In genomic region chr5:72848474-72849428, GRCh38 we compare ENCODE assay signal across 8 cellular contexts. TPM values are rescaled to one million over a fixed set of nuclear protein-coding genes. Genes with fewer than 3 reads are reported as not detected.
DNase-seq lines count a peak whose midpoint lies in the region; ATAC-seq, FAIRE-seq and TF ChIP-seq lines count a peak whose summit lies in the region.

No MANE protein-coding gene starts in this region.

- H3K4me1 Mint-ChIP-seq in Calu3 (ENCODE audit: low read depth, unreplicated experiment): peaks cover 39% of the 10 kb centered on the region
- H3K4me1 Mint-ChIP-seq in T-helper 2 cell treated with Interferon-gamma antibody and Interleukin-4, amounts not matched to agents 5 μg/mL and 100 μg/mL, for 36 hours (ENCODE audit: low read depth): peaks cover 30% of the 10 kb centered on the region

- TF ChIP-seq CTCF in Calu3 (IDR thresholded peaks at IDR 0.05; ENCODE audit: unreplicated experiment) (no peak), K562 (IDR thresholded peaks at IDR 0.05 in 2 of 3, conservative IDR thresholded peaks at IDR 0.05 in 1 of 3; ENCODE audit: insufficient read depth in 2 of 3, low read depth in 1 of 3, low read length in 3 of 3) (peak in 1 of 3 experiments; percentile 23; a peak in 1 of 6 replicates)

- peak overlapping the region; percentile 72 for H3K4me3 ChIP-seq in K562
- peak overlapping the region; percentile 90 to 96 for H3K4me3 ChIP-seq in small intestine (ENCODE audit: low read depth in 1 of 2, low read length in 2 of 2)

- peak overlapping the region; percentile 100 for H3K4me3 Mint-ChIP-seq in Calu3 (ENCODE audit: low read depth, unreplicated experiment)
- peak overlapping the region; percentile 98 for H3K4me3 Mint-ChIP-seq in T-helper 2 cell treated with Interferon-gamma antibody and Interleukin-4, amounts not matched to agents 5 μg/mL and 100 μg/mL, for 36 hours

- H3K27me3 ChIP-seq in K562 (ENCODE audit: control insufficient read depth in 2 of 2, insufficient read depth in 2 of 2, low read length in 2 of 2) (no peaks in the 10 kb centered on the region), small intestine (ENCODE audit: control insufficient read depth in 2 of 2, insufficient read depth in 2 of 2, low read length in 2 of 2) (no peaks in the 10 kb centered on the region)

- H3K9me3 Mint-ChIP-seq in Calu3 (ENCODE audit: low read depth, unreplicated experiment): no peaks in the 10 kb centered on the region
- no peaks in the 10 kb centered on the region for H3K9me3 Mint-ChIP-seq in T-helper 2 cell treated with Interferon-gamma antibody and Interleukin-4, amounts not matched to agents 5 μg/mL and 100 μg/mL, for 36 hours

- ATAC-seq in GM19397 (IDR thresholded peaks at IDR 0.05; ENCODE audit: unreplicated experiment): peak; percentile 50
- ATAC-seq in HG03565 (IDR thresholded peaks at IDR 0.05; ENCODE audit: unreplicated experiment): peak; percentile 38
- peak; percentile 74 for ATAC-seq in K562

- in situ Hi-C loops in K562 (cut with MboI): no loop called here

- H3K4me1 ChIP-seq in K562 (replicated peaks in 1 of 2; ENCODE audit: control insufficient read depth in 2 of 2, insufficient read depth in 2 of 2, low read length in 2 of 2) (peaks cover 0 to 13% of the 10 kb centered on the region in 2 experiments; a peak in 3 of 5 replicates), small intestine (ENCODE audit: control insufficient read depth in 2 of 2, insufficient read depth in 1 of 2, low read depth in 1 of 2, low read length in 1 of 2) (peaks cover 3 to 9% of the 10 kb centered on the region in 2 donors)

- CTCF ChIA-PET in Calu3 (lab: Charles Lee): interaction anchor here (0.5 to 0.6 kb wide), 2 partner anchors 31 to 376 kb away, joined by 3 to 7 read pairs; no protein-coding TSS in a partner anchor
- CTCF ChIA-PET in K562 (lab: Yijun Ruan, JAX; ENCODE audit: low intra/inter-chr PET ratio): no interaction called here

- H3K79me2 ChIP-seq in K562 (ENCODE audit: control insufficient read depth, insufficient read depth, low read length): peaks cover 64% of the 10 kb centered on the region

- peaks cover 51% of the 10 kb centered on the region for H3K36me3 Mint-ChIP-seq in Calu3 (ENCODE audit: insufficient read depth, unreplicated experiment)
- peaks cover 38% of the 10 kb centered on the region for H3K36me3 Mint-ChIP-seq in T-helper 2 cell treated with Interferon-gamma antibody and Interleukin-4, amounts not matched to agents 5 μg/mL and 100 μg/mL, for 36 hours (ENCODE audit: low read depth)

- peaks cover 9% of the 10 kb centered on the region; the same call in 1 of the 2 replicates for H4K20me1 ChIP-seq in K562 (replicated peaks; ENCODE audit: control insufficient read depth, insufficient read depth, low read length)

- H2AFZ ChIP-seq in K562 (ENCODE audit: low read depth, low read length): peak overlapping the region; percentile 77

- POLR2A ChIA-PET in K562 (lab: Yijun Ruan, JAX): interaction anchor here (0.6 to 2.3 kb wide), 8 partner anchors 9 to 375 kb away, joined by 3 to 15 read pairs (median 4); no protein-coding TSS in a partner anchor

- TF ChIP-seq POLR2A in K562 (conservative IDR thresholded peaks at IDR 0.05): no peak

- no peaks in the 10 kb centered on the region for H3K27me3 Mint-ChIP-seq in Calu3 (ENCODE audit: unreplicated experiment)
- H3K27me3 Mint-ChIP-seq in T-helper 2 cell treated with Interferon-gamma antibody and Interleukin-4, amounts not matched to agents 5 μg/mL and 100 μg/mL, for 36 hours (ENCODE audit: low read depth): peaks cover 17% of the 10 kb centered on the region

- peaks cover 45% of the 10 kb centered on the region for H3K36me3 ChIP-seq in K562 (ENCODE audit: control insufficient read depth, insufficient read depth, low read length)
- H3K36me3 ChIP-seq in small intestine (ENCODE audit: control insufficient read depth in 2 of 2, insufficient read depth in 2 of 2, low read length in 2 of 2): no peaks in the 10 kb centered on the region

- WGBS in K562 (ENCODE audit: insufficient coverage, low coverage, missing lambda C conversion rate): 0% methylated on average over 42 of the region's 81 CpGs
- WGBS in small intestine, 3 donors: 0 to 1% (median 0%) methylated on average over 40 to 81 of the region's 81 CpGs

- H3K4me2 ChIP-seq in K562 (ENCODE audit: insufficient read depth, low read length): peak overlapping the region; percentile 85

- FAIRE-seq in K562 (lab: Jason Lieb, UNC) (peak; percentile 48), small intestine (lab: Jason Lieb, UNC) (no peak)

- H3K27ac ChIP-seq in K562 (ENCODE audit: extremely low read depth, low read depth, low read length) (peak overlapping the region; percentile 94), small intestine (ENCODE audit: low read depth in 1 of 2, low read length in 1 of 2) (peak overlapping the region; percentile 63 to 97)

- H3K9me3 ChIP-seq in K562 (replicated peaks; ENCODE audit: control insufficient read depth, insufficient read depth, low read depth, low read length) (no peaks in the 10 kb centered on the region; the same call in 1 of the 2 replicates), small intestine (ENCODE audit: control insufficient read depth, low read depth) (no peaks in the 10 kb centered on the region)

- no peak; a peak in 1 of 4 replicates for TF ChIP-seq RAD21 in K562 (CRISPR knock-in tag; conservative IDR thresholded peaks at IDR 0.05 in 1 of 2, IDR thresholded peaks at IDR 0.05 in 1 of 2)

- intact Hi-C loops in Calu3 (cut with micrococcal nuclease; ENCODE audit: unreplicated experiment): loop anchor here (10.0 kb wide), 2 partner anchors 234 to 484 kb away; no protein-coding TSS in a partner anchor
- intact Hi-C loops in K562 (cut with micrococcal nuclease): loop anchor here (2.0 to 10.0 kb wide), 2 partner anchors 32 to 324 kb away; partner anchors contain the start of gene TNPO1

- BruUV-seq in Calu3 (replicated peaks; lab: Mats Ljungman, UMichigan) (no TSS peak), K562 (replicated peaks; lab: Mats Ljungman, UMichigan) (TSS peak; percentile 40)

- TF ChIP-seq EP300 in K562 (IDR thresholded peaks at IDR 0.05; ENCODE audit: low read length): no peak

- peak overlapping the region; percentile 94 for H3K27ac Mint-ChIP-seq in Calu3 (ENCODE audit: unreplicated experiment)
- H3K27ac Mint-ChIP-seq in T-helper 2 cell treated with Interferon-gamma antibody and Interleukin-4, amounts not matched to agents 5 μg/mL and 100 μg/mL, for 36 hours: peak overlapping the region; percentile 96

- H3K9ac ChIP-seq in K562 (ENCODE audit: insufficient read depth in 1 of 2, low read depth in 2 of 2, low read length in 2 of 2): peak overlapping the region; percentile 94 to 96

- no peaks in the 10 kb centered on the region for H3K9me1 ChIP-seq in K562 (ENCODE audit: control insufficient read depth, insufficient read depth, low read length)

- DNase-seq in Calu3 (peak; percentile 65), K562 (ENCODE audit: extremely low read depth in 1 of 4, low spot score in 3 of 4) (peak; percentile 67 to 87 (median 83)), iPS-NIHi11 (ENCODE audit: low spot score) (peak; percentile 76), small intestine (peak; percentile 39), DMS79 treated with DMSO at 0.1 percent for 48 hours (lab: John Stamatoyannopoulos, UW) (no peak)
- peak; percentile 53 for DNase-seq in T-helper 2 cell treated with Interferon-gamma antibody and Interleukin-4, amounts not matched to agents 5 μg/mL and 100 μg/mL, for 36 hours (ENCODE audit: low spot score)

TF ChIP-seq in K562, 482 proteins besides CTCF, POLR2A, EP300 and RAD21 (continues in another document):
- TF ChIP-seq POLR3A (IDR thresholded peaks at IDR 0.05; ENCODE audit: borderline replicate concordance, extremely low read depth, insufficient read depth, insufficient read length): no peak
- peak; percentile 82; the same call in 1 of the 2 replicates for TF ChIP-seq ZNF395 (CRISPR knock-in tag; IDR thresholded peaks at IDR 0.05)
- TF ChIP-seq TEAD1 (CRISPR knock-in tag; IDR thresholded peaks at IDR 0.05): 0 out of 4 replicates have a peak, but pooled peaks of 1 of the 2 experiments have one; percentile 24
- no peak for TF ChIP-seq CHD2 (IDR thresholded peaks at IDR 0.05; ENCODE audit: low read depth, low read length)

RNA-seq across cellular contexts. Expression of gene TNPO1, which starts 32.3 kb away (rescaled TPM):
- total RNA-seq in Calu3 (2022) (138 TPM in 2 replicates), K562 (2014; rRNA removed) (114 and 120 TPM in 2 replicates), K562 (2014; rRNA removed; fragmentation: Illumina TruSeq; extraction: Trizol) (160 and 174 TPM in 2 replicates), K562 (2015; rRNA removed; fragmentation: Illumina TruSeq; extraction: Trizol) (166 and 176 TPM in 2 replicates), K562 (2021) (124 and 127 TPM in 2 replicates)
- total RNA-seq in K562 (2011; cell fraction: chromatin; rRNA removed; ENCODE audit: low replicate concordance): 54.6 and 209 TPM in 2 replicates
- total RNA-seq in K562 (2011; cell fraction: nucleolus; rRNA removed): 33.4 and 34.5 TPM in 2 replicates
- total RNA-seq in K562 (2011; cell fraction: nucleoplasm; rRNA removed): 47.5 and 61.9 TPM in 2 replicates
- polyA plus RNA-seq in K562 (2011; rRNA removed) (61.4 and 79.1 TPM in 2 replicates), K562 (2014; fragmentation: Illumina TruSeq; extraction: Trizol) (97.5 and 97.9 TPM in 2 replicates), K562 (2014; fragmentation: Nextera tagmentation; extraction: Ambion mirVana) (10 to 100 TPM; 20.8 to 50.0 TPM), K562 (2014; rRNA removed) (52.0 and 57.9 TPM in 2 replicates), small intestine (10 to 100 TPM; 23.7 to 28.2 (median 27.0) TPM)
- polyA plus RNA-seq in K562 (2011; cell fraction: cytosol; rRNA removed): 34.5 and 43.6 TPM in 2 replicates
- polyA plus RNA-seq in K562 (2011; cell fraction: nucleus; rRNA removed): 29.5 and 30.0 TPM in 2 replicates
- polyA plus RNA-seq in K562 (2012): 36.9 and 59.5 TPM in 2 replicates
- 636 and 709 TPM in 2 replicates for polyA minus RNA-seq in K562 (2011; rRNA and poly(A)+ RNA removed)
- polyA minus RNA-seq in K562 (2011; cell fraction: cytosol; rRNA and poly(A)+ RNA removed): 124 and 164 TPM in 2 replicates
- 44.4 and 104 TPM in 2 replicates for polyA minus RNA-seq in K562 (2011; cell fraction: nucleus; rRNA and poly(A)+ RNA removed)
